9 cellular contexts compared by ENCODE assay signal in the genomic region with DNA sequence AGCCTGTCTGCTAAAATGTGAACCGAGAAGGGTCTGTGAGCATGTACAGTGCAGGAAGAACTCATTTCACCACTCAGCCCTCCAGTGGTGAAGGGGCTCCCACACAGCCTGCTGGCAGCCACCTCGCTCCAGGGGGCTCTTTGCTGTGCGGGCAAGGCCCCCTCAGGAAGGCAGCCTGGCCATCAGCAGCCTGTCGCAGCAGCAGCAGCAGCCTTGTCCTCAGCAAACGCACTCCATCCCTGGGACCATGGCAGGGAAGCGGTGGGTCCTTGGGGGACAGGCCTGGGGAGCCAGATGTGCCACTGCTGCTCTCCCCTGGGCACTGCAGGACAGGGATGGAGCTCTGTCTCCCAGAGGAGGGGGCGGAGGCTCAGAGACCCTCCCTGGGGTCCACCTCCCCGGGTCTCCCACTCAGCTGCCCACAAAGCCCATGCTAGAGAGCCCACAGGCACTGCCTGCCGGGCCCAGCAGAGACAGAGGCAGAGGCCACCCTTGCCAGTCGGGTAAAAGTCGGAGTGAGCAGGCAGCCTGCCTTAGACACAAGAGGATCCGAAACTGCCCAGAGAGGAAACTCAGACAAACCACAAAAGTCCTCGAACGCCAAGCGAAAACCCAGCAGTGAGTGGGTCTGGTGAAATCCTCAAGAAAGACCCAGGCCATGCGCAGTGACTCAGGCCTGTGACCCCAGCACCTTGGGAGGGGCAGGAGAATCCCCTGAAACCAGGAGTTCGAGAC. TPM values are rescaled to one million over a fixed set of nuclear protein-coding genes. Genes with fewer than 3 reads are reported as not detected.
DNase-seq lines count a peak whose midpoint lies in the region; ATAC-seq and TF ChIP-seq lines count a peak whose summit lies in the region.
"Had no signal": no experiment of that assay in that cellular context is flagged by ENCODE, and none has a peak within 500 bp of the region (broad histone marks: within the 10 kb centered on the region; RNA-seq: fewer than 3 reads in every experiment).

No MANE protein-coding gene starts in this region.

- H2AFZ ChIP-seq in MM.1S (ENCODE audit: low read length), result no peak overlapping the region

- ATAC-seq in GM18498 (IDR thresholded peaks at IDR 0.05; ENCODE audit: unreplicated experiment), result peak; percentile 75
- peak; percentile 78 for ATAC-seq in GM21717 (IDR thresholded peaks at IDR 0.05; ENCODE audit: unreplicated experiment)

- no peaks in the 10 kb centered on the region for H3K9me2 ChIP-seq in MM.1S (replicated peaks; ENCODE audit: insufficient read depth, low read length)

- H3K27ac ChIP-seq in MM.1S (ENCODE audit: low read length) (peak overlapping the region; percentile 51; the same call in 1 of the 2 replicates), suprapubic skin (no peak overlapping the region), uterus (no peak overlapping the region)
- H3K27ac ChIP-seq: breast epithelium had no signal

- H3K27me3 ChIP-seq in MM.1S (replicated peaks; ENCODE audit: insufficient read depth, low read length) (no peaks in the 10 kb centered on the region), suprapubic skin (no peaks in the 10 kb centered on the region), uterus (no peaks in the 10 kb centered on the region)
- H3K27me3 ChIP-seq: breast epithelium had no signal

- H3K4me2 ChIP-seq in MM.1S (ENCODE audit: low read depth, low read length), result peak overlapping the region; percentile 72

- H4K20me1 ChIP-seq in MM.1S (ENCODE audit: insufficient read depth, low read length), result peaks cover 5% of the 10 kb centered on the region; the same call in 1 of the 2 replicates

- H3K4me1 ChIP-seq in MM.1S (ENCODE audit: low read length), result peaks cover 21% of the 10 kb centered on the region
- H3K4me1 ChIP-seq in suprapubic skin, result peaks cover 93% of the 10 kb centered on the region
- peaks cover 19 to 57% of the 10 kb centered on the region in 2 donors for H3K4me1 ChIP-seq in uterus

- peaks cover 19% of the 10 kb centered on the region for H3K79me2 ChIP-seq in MM.1S (ENCODE audit: low read length)

- no peaks in the 10 kb centered on the region for H3F3A ChIP-seq in MM.1S (ENCODE audit: insufficient read depth, low read length)

- peak; percentile 18 for TF ChIP-seq CTCF in MM.1S (IDR thresholded peaks at IDR 0.05; ENCODE audit: low read length)
- TF ChIP-seq CTCF in choroid plexus epithelial cell (conservative IDR thresholded peaks at IDR 0.05; ENCODE audit: low read depth, low read length), result peak; percentile 17
- TF ChIP-seq CTCF in suprapubic skin (IDR thresholded peaks at IDR 0.05), result no peak
- no peak for TF ChIP-seq CTCF in uterus (IDR thresholded peaks at IDR 0.05)

- H3K9me3 ChIP-seq in MM.1S (replicated peaks; ENCODE audit: insufficient read depth, low read length), result no peaks in the 10 kb centered on the region
- no peaks in the 10 kb centered on the region for H3K9me3 ChIP-seq in suprapubic skin
- H3K9me3 ChIP-seq in uterus, result no peaks in the 10 kb centered on the region
- H3K9me3 ChIP-seq: breast epithelium had no signal

- H3K9ac ChIP-seq in MM.1S (ENCODE audit: low read length), result peak overlapping the region; percentile 8; the same call in 1 of the 2 replicates

- intact Hi-C loops in uterus (cut with DNase I; ENCODE audit: low total_unique reads), result no loop called here

- H3K4me3 ChIP-seq in MM.1S (ENCODE audit: low read length), result no peak overlapping the region
- no peak overlapping the region for H3K4me3 ChIP-seq in choroid plexus epithelial cell (ENCODE audit: low read depth, low read length)
- H3K4me3 ChIP-seq in suprapubic skin, result no peak overlapping the region
- H3K4me3 ChIP-seq in uterus, result no peak overlapping the region
- H3K4me3 ChIP-seq: breast epithelium had no signal

- 76% methylated on average over 10 of the region's 17 CpGs for WGBS in suprapubic skin

- H3K36me3 ChIP-seq in MM.1S (replicated peaks; ENCODE audit: insufficient read depth, low read length) (no peaks in the 10 kb centered on the region), suprapubic skin (no peaks in the 10 kb centered on the region), uterus (no peaks in the 10 kb centered on the region)
- H3K36me3 ChIP-seq: breast epithelium had no signal

- DNase-seq in MM.1S (peak; percentile 90), choroid plexus epithelial cell (ENCODE audit: low read depth) (no peak), suprapubic skin (ENCODE audit: low spot score in 2 of 2) (peak; percentile 65 to 76), uterus (no peak), GOT3 (lab: John Stamatoyannopoulos, UW) (no peak), kidney glomerular epithelial cell (lab: John Stamatoyannopoulos, UW) (no peak)

- TF ChIP-seq EP300 in suprapubic skin (IDR thresholded peaks at IDR 0.05), result no peak

- TF ChIP-seq POLR2A in suprapubic skin (IDR thresholded peaks at IDR 0.05), result no peak
- no peak for TF ChIP-seq POLR2A in uterus (IDR thresholded peaks at IDR 0.05)

RNA-seq across cellular contexts. Expression of a gene that starts 8.0 kb away (rescaled TPM):
- 10 to 100 TPM; 17.6 to 52.9 (median 29.0) TPM for total RNA-seq in suprapubic skin
- total RNA-seq in uterus, result 10 to 100 TPM in 3 of 4 donors, 1 to 10 TPM in 1; 7.2 to 85.0 (median 42.6) TPM

RNA-seq across cellular contexts. Expression of a gene that starts 34.5 kb away (rescaled TPM):
- total RNA-seq in suprapubic skin, result 10 to 100 TPM in 1 of 4 donors, 1 to 10 TPM in 3; 6.2 to 10.4 (median 9.5) TPM
- 10 to 100 TPM in 2 of 4 donors, 1 to 10 TPM in 2; 7.4 to 23.9 (median 13.6) TPM for total RNA-seq in uterus

Comparison
In these comparisons a context has a peak if more than half of its experiments do, and no peak if none do; other contexts are left out.
1. DNase-seq: peak in MM.1S (single experiment) and suprapubic skin (2 of 2); none in choroid plexus epithelial cell (single experiment), uterus (0 of 2), GOT3 (single experiment) and kidney glomerular epithelial cell (single experiment).
2. CTCF ChIP-seq: peak in MM.1S (single experiment) and choroid plexus epithelial cell (single experiment); none in suprapubic skin (0 of 2) and uterus (0 of 4).